ENCODE assay signal across 9 cellular contexts in the genomic region with DNA sequence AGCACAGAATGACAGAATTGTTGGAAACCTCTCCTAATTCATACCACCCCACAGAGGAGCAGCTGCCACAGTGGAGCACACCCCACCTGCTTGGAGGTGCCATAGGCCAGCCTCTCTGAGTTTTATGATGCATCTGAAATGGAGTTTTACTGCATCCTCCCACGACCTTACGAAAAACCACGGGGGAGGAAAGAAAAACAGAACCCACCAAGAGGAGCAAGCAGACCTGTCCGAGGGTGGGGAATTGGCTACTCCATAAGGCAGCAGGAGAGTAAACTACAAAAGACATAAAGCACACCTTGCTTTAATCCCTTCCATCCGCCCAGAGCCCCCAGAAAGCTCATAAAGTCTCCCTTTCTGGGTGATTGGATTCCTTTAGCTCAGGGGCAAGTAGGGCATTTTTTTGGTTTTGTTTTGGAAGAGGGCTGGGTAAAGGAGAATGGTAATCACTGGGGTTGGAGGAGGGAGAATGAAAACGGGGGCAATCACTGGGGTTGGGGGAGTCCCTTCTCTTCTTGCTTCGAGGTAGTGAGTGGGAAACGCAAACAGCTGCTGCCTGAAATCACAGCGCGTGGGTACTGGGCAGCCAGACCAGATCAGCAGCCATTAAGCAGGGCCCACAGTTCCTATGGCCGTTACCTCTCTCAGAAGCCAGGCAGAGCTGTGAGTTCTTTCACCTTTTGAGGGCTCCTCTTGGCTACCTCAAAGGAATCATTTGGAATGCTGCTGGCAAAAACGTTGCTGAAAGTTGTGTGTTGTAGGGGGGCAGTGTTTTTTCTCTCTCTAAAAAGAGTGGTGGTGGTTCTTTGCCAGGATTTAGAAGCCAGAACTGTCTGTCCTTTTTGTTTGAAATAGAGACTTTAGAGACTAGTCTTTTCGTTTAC.
DNase-seq lines count a peak whose midpoint lies in the region; ATAC-seq and TF ChIP-seq lines count a peak whose summit lies in the region.
"Had no signal": no experiment of that assay in that cellular context is flagged by ENCODE, and none has a peak within 500 bp of the region (broad histone marks: within the 10 kb centered on the region; RNA-seq: fewer than 3 reads in every experiment).

No MANE protein-coding gene starts in this region.

- no peak overlapping the region for H2AK5ac ChIP-seq in H9 (ENCODE audit: insufficient read length, low read length)

- no peaks in the 10 kb centered on the region for H3K36me3 ChIP-seq in ascending aorta
- no peaks in the 10 kb centered on the region for H3K36me3 ChIP-seq in muscle layer of colon (ENCODE audit: insufficient read depth, low read length)
- H3K36me3 ChIP-seq in suprapubic skin: no peaks in the 10 kb centered on the region
- H3K36me3 ChIP-seq in Karpas-422 (ENCODE audit: insufficient read depth, low read length): no peaks in the 10 kb centered on the region

- no peak overlapping the region for H4K5ac ChIP-seq in H9 (ENCODE audit: insufficient read length, low read depth, low read length)

- H3K79me1 ChIP-seq in H9 (ENCODE audit: insufficient read depth, low read depth, low read length, poor library complexity, severe bottlenecking): no peaks in the 10 kb centered on the region

- no peak overlapping the region for H2BK120ac ChIP-seq in H9 (ENCODE audit: low read depth, low read length, poor library complexity, severe bottlenecking)

- peaks cover 0 to 4% of the 10 kb centered on the region in 2 experiments; a peak in 1 of 5 replicates for H3K9me3 Mint-ChIP-seq in H9

- H2BK20ac ChIP-seq in H9 (ENCODE audit: low read depth, low read length, poor library complexity, severe bottlenecking): no peak overlapping the region

- no peaks in the 10 kb centered on the region for H3K9me2 ChIP-seq in Karpas-422 (replicated peaks; ENCODE audit: insufficient read depth, low read length)

- DNase-seq in H9 (no peak), ascending aorta (ENCODE audit: low spot score in 2 of 2) (no peak), suprapubic skin (ENCODE audit: low spot score in 2 of 2) (no peak), Karpas-422 (no peak), DMS79 treated with DMSO at 0.1 percent for 48 hours (lab: John Stamatoyannopoulos, UW) (no peak)
- DNase-seq: activated CD4-positive, alpha-beta T cell treated with anti-CD3 and anti-CD28 coated beads for 1 hour had no signal

- H2BK15ac ChIP-seq in H9 (ENCODE audit: low read depth, low read length): no peak overlapping the region

- peak overlapping the region in 2 of 3 experiments; percentile 29 to 53; a peak in 4 of 7 replicates for H3K27ac Mint-ChIP-seq in H9

- intact Hi-C loops in ascending aorta (cut with DNase I): no loop called here

- H3K79me2 ChIP-seq in H9 (ENCODE audit: insufficient read depth, low read length): no peaks in the 10 kb centered on the region
- no peaks in the 10 kb centered on the region for H3K79me2 ChIP-seq in Karpas-422 (ENCODE audit: low read length)

- no peak for ATAC-seq in GM19463 (IDR thresholded peaks at IDR 0.05; ENCODE audit: unreplicated experiment)
- no peak for ATAC-seq in HG03095 (IDR thresholded peaks at IDR 0.05; ENCODE audit: unreplicated experiment)

- TF ChIP-seq CTCF in H9 (conservative IDR thresholded peaks at IDR 0.05) (no peak), ascending aorta (IDR thresholded peaks at IDR 0.05) (no peak), suprapubic skin (IDR thresholded peaks at IDR 0.05) (no peak)

- H3T11ph ChIP-seq in H9 (ENCODE audit: low read length): no peak overlapping the region

- H2BK12ac ChIP-seq in H9 (ENCODE audit: insufficient read length, low read depth, low read length): no peak overlapping the region

- H3K27me3 ChIP-seq in H9 (ENCODE audit: insufficient read depth, low read length) (no peaks in the 10 kb centered on the region), ascending aorta (no peaks in the 10 kb centered on the region), muscle layer of colon (ENCODE audit: control insufficient read depth in 1 of 2, insufficient read depth in 2 of 2, low read length in 2 of 2) (no peaks in the 10 kb centered on the region), suprapubic skin (no peaks in the 10 kb centered on the region), Karpas-422 (ENCODE audit: low read length) (no peaks in the 10 kb centered on the region)

- no peak overlapping the region for H3K27ac ChIP-seq in H9 (ENCODE audit: insufficient read length, low read depth, low read length)
- H3K27ac ChIP-seq in ascending aorta: peak overlapping the region; percentile 63 to 84
- peak overlapping the region; percentile 62 for H3K27ac ChIP-seq in muscle layer of colon (ENCODE audit: low read depth, low read length)
- H3K27ac ChIP-seq in suprapubic skin: peak overlapping the region; percentile 66
- no peak overlapping the region for H3K27ac ChIP-seq in Karpas-422 (ENCODE audit: low read length)

- no peaks in the 10 kb centered on the region for H3K23me2 ChIP-seq in H9 (ENCODE audit: insufficient read length, low read depth, low read length, poor library complexity, severe bottlenecking)

- no peak overlapping the region for H4K8ac ChIP-seq in H9 (replicated peaks; ENCODE audit: insufficient read length, low read depth, low read length)

- no peak overlapping the region for H3K4me2 ChIP-seq in H9 (ENCODE audit: insufficient read depth, insufficient read length, low read length)
- no peak overlapping the region for H3K4me2 ChIP-seq in Karpas-422 (ENCODE audit: low read depth, low read length, poor library complexity, severe bottlenecking)

- H3K4me1 ChIP-seq in H9 (ENCODE audit: insufficient read depth, low read length) (no peaks in the 10 kb centered on the region), ascending aorta (peaks cover 9 to 19% of the 10 kb centered on the region in 2 donors), muscle layer of colon (ENCODE audit: insufficient read depth, low read length) (peaks cover 22% of the 10 kb centered on the region), suprapubic skin (peaks cover 15% of the 10 kb centered on the region), Karpas-422 (ENCODE audit: low read length) (no peaks in the 10 kb centered on the region)

- H3K9ac ChIP-seq in H9 (ENCODE audit: extremely low read depth, insufficient read length, low read length): no peak overlapping the region
- H3K9ac ChIP-seq in muscle layer of colon (ENCODE audit: low read length): no peak overlapping the region
- no peak overlapping the region for H3K9ac ChIP-seq in Karpas-422 (ENCODE audit: low read length)

- no peak overlapping the region for H3K14ac ChIP-seq in H9 (ENCODE audit: insufficient read depth, low read length)

- H3K27me3 Mint-ChIP-seq in H9 (ENCODE audit: low read depth): peaks cover 4% of the 10 kb centered on the region; the same call in 1 of the 2 replicates

- H3K18ac ChIP-seq in H9 (ENCODE audit: insufficient read length, low read depth, low read length): no peak overlapping the region

- no peaks in the 10 kb centered on the region for H4K20me1 ChIP-seq in H9 (ENCODE audit: control insufficient read depth, insufficient read depth, insufficient read length)
- H4K20me1 ChIP-seq in Karpas-422 (ENCODE audit: insufficient read depth, low read depth, low read length): no peaks in the 10 kb centered on the region; the same call in 1 of the 2 replicates

- H3K56ac ChIP-seq in H9 (ENCODE audit: insufficient read length, low read depth, low read length): no peak overlapping the region

- H3K23ac ChIP-seq in H9 (ENCODE audit: insufficient read length, low read depth, low read length): no peak overlapping the region

- no peaks in the 10 kb centered on the region for H3K9me3 ChIP-seq in H9 (ENCODE audit: control insufficient read depth, low read depth, low read length)
- no peaks in the 10 kb centered on the region for H3K9me3 ChIP-seq in ascending aorta
- H3K9me3 ChIP-seq in muscle layer of colon (ENCODE audit: low read length): no peaks in the 10 kb centered on the region
- H3K9me3 ChIP-seq in suprapubic skin: no peaks in the 10 kb centered on the region
- H3K9me3 ChIP-seq in Karpas-422 (ENCODE audit: low read length): no peaks in the 10 kb centered on the region

- H2AFZ ChIP-seq in H9 (ENCODE audit: low read length) (no peak overlapping the region), Karpas-422 (ENCODE audit: low read length) (no peak overlapping the region)

- H3K4me3 ChIP-seq in ascending aorta (no peak overlapping the region), muscle layer of colon (ENCODE audit: low read depth in 1 of 2, low read length in 2 of 2) (no peak overlapping the region), suprapubic skin (no peak overlapping the region), Karpas-422 (ENCODE audit: low read length) (no peak overlapping the region)

- no peak overlapping the region for H3K4me3 Mint-ChIP-seq in H9

- H2BK5ac ChIP-seq in H9 (ENCODE audit: insufficient read length, low read length): no peak overlapping the region

- no peak for TF ChIP-seq POLR2A in suprapubic skin (IDR thresholded peaks at IDR 0.05)

- peaks cover 0 to 4% (median 0%) of the 10 kb centered on the region in 3 experiments; a peak in 3 of 7 replicates for H3K36me3 Mint-ChIP-seq in H9 (ENCODE audit: insufficient read depth in 1 of 3, low read depth in 3 of 3)

- no peak overlapping the region for H4K91ac ChIP-seq in H9 (ENCODE audit: insufficient read length, low read depth, low read length)

- no peak for TF ChIP-seq EP300 in suprapubic skin (IDR thresholded peaks at IDR 0.05)

- H3K4me1 Mint-ChIP-seq in H9: peaks cover 29 to 34% of the 10 kb centered on the region in 2 experiments

- H3K4ac ChIP-seq in H9 (ENCODE audit: low read depth, low read length): no peak overlapping the region

- no CpG with 5 or more reads among the region's 13 CpGs for WGBS in H9 (ENCODE audit: extremely low coverage, insufficient read length, low lambda C conversion rate)
- WGBS in suprapubic skin: 76% methylated on average over 13 of the region's 13 CpGs

Comparison
In these comparisons a context has a peak if more than half of its experiments do, and no peak if none do; other contexts are left out.
1. H3K27ac ChIP-seq: peak in ascending aorta (2 of 2), muscle layer of colon (single experiment) and suprapubic skin (single experiment); none in H9 (single experiment) and Karpas-422 (single experiment).